In the genomic region with DNA sequence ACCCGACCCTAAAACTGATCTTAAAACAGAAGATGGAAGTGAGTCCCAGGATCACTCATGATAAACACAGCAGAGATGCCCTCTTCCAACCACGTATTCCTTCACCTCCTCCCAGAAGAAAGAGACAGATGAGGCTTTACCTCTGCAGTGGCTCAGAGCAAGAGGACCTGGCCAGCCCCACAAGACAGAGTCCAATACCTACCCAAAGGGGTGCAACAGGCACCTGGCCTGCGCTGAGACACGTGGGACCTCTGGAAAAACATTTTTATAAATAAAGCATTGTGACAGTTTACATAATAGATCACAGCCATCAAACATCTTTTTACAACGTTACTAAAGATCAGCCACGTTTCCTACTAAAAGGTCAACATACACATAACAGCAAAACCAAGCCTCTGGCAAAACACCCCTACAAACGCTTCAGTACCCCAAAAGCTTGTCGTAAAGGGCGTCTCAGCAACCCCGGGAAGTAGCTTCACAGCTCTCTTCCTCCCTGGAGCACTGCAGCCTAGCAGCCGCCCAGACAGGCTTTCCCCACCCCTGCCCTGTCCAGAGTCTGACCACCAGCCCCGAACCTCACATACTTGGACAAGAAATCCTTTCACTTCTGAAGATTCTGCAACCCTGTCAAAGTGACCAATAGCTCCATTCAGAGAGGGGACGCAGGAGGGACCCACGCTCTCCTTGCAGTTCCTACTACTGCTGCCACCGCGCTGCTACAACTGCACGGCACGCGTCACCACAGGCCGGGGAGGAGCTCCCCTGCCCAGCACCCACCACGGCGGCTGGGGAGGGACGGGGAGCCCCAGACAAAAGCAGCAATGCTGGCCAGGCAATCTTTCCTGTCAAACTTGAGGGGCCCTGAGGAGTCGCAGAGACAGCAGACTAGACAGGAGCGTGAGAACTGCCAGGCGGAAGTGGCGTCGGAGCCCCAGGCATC, we compare ENCODE assay signal across 12 cellular contexts. TPM values are rescaled to one million over a fixed set of nuclear protein-coding genes. Genes with fewer than 3 reads are reported as not detected.
DNase-seq lines count a peak whose midpoint lies in the region; FAIRE-seq and TF ChIP-seq lines count a peak whose summit lies in the region.
"Had no signal": no experiment of that assay in that cellular context is flagged by ENCODE, and none has a peak within 500 bp of the region (broad histone marks: within the 10 kb centered on the region; RNA-seq: fewer than 3 reads in every experiment).

No MANE protein-coding gene starts in this region.

- H3K27ac Mint-ChIP-seq in astrocyte (ENCODE audit: unreplicated experiment) = no peak overlapping the region

- H3K9ac ChIP-seq in astrocyte (ENCODE audit: low read length) (peak overlapping the region; percentile 38), muscle layer of colon (ENCODE audit: low read length) (no peak overlapping the region)

- peaks cover 19% of the 10 kb centered on the region for H3K4me1 ChIP-seq in A673 (ENCODE audit: insufficient read depth, low read length, poor library complexity, severe bottlenecking)
- H3K4me1 ChIP-seq in HAP-1 = peaks cover 9% of the 10 kb centered on the region
- peaks cover 23% of the 10 kb centered on the region for H3K4me1 ChIP-seq in astrocyte (ENCODE audit: insufficient read depth, low read length)
- peaks cover 22% of the 10 kb centered on the region for H3K4me1 ChIP-seq in muscle layer of colon (ENCODE audit: insufficient read depth, low read length)

- H3K4me2 ChIP-seq in astrocyte (ENCODE audit: low read length) = peak overlapping the region; percentile 88

- H3K4me3 ChIP-seq in A673 (ENCODE audit: low read depth, low read length, poor library complexity, severe bottlenecking) (peak overlapping the region; percentile 34), HAP-1 (peak overlapping the region; percentile 41), astrocyte (ENCODE audit: insufficient read depth, low read depth, low read length) (peak overlapping the region; percentile 42), muscle layer of colon (ENCODE audit: low read depth in 1 of 2, low read length in 2 of 2) (peak overlapping the region; percentile 6 to 53)

- in situ Hi-C loops in HAP-1 (cut with MboI; ENCODE audit: low sequenced_read_pairs) = loop anchor here (5.0 kb wide), 1 partner anchor 59 kb away; a partner anchor contains a TSS

- H3K9me3 Mint-ChIP-seq in astrocyte (ENCODE audit: unreplicated experiment) = no peaks in the 10 kb centered on the region

- TF ChIP-seq CTCF in A673 (conservative IDR thresholded peaks at IDR 0.05; ENCODE audit: low read depth, low read length) (no peak), astrocyte (IDR thresholded peaks at IDR 0.05; ENCODE audit: insufficient read depth, low read depth, low read length) (no peak)

- H2AFZ ChIP-seq in astrocyte (ENCODE audit: low read depth, low read length) = peak overlapping the region; percentile 30

- CTCF ChIA-PET in A673 (lab: Charles Lee) = no interaction called here

- POLR2A ChIA-PET in A673 (lab: Charles Lee; ENCODE audit: low non-redundant PET) = no interaction called here

- H3K27me3 Mint-ChIP-seq in astrocyte (ENCODE audit: low read depth, unreplicated experiment) = no peaks in the 10 kb centered on the region

- DNase-seq in A673 (ENCODE audit: low spot score) = no peak
- no peak for DNase-seq in HAP-1 (ENCODE audit: low spot score in 2 of 2)
- DNase-seq in astrocyte (ENCODE audit: low read depth) = no peak
- no peak for DNase-seq in NCI-H774 (lab: John Stamatoyannopoulos, UW)
- no peak for DNase-seq in T1000 (lab: John Stamatoyannopoulos, UW)
- DNase-seq in stimulated activated naive CD4-positive, alpha-beta T cell (lab: John Stamatoyannopoulos, UW) = no peak
- no peak for DNase-seq in OCI-M1 (lab: John Stamatoyannopoulos, UW)
- DNase-seq: KG1; stimulated activated CD4-positive, alpha-beta T cell treated with anti-CD3 and anti-CD28 coated beads, Interleukin-4, amount 100 ng/mL, for 4 hours had no signal

- H3K4me1 Mint-ChIP-seq in astrocyte (ENCODE audit: low read depth, unreplicated experiment) = peaks cover 15% of the 10 kb centered on the region

- peaks cover 7% of the 10 kb centered on the region for H3K36me3 ChIP-seq in A673 (ENCODE audit: insufficient read depth, low read length, poor library complexity, severe bottlenecking)
- H3K36me3 ChIP-seq in HAP-1 (replicated peaks) = peaks cover 20% of the 10 kb centered on the region
- no peaks in the 10 kb centered on the region for H3K36me3 ChIP-seq in astrocyte (ENCODE audit: insufficient read depth, low read length)
- no peaks in the 10 kb centered on the region for H3K36me3 ChIP-seq in muscle layer of colon (ENCODE audit: insufficient read depth, low read length)

- H3K4me3 Mint-ChIP-seq in astrocyte (ENCODE audit: unreplicated experiment) = peak overlapping the region; percentile 83

- H4K20me1 ChIP-seq in astrocyte (ENCODE audit: insufficient read depth, low read length) = peaks cover 57% of the 10 kb centered on the region

- intact Hi-C loops in A673 (cut with micrococcal nuclease; ENCODE audit: unreplicated experiment) = no loop called here

- TSS peak; percentile 71 for BruUV-seq in A673 (replicated peaks; lab: Mats Ljungman, UMichigan)

- no peaks in the 10 kb centered on the region for H3K27me3 ChIP-seq in A673 (replicated peaks; ENCODE audit: insufficient read depth, low read depth, low read length, poor library complexity)
- H3K27me3 ChIP-seq in HAP-1 (ENCODE audit: low read depth) = no peaks in the 10 kb centered on the region
- H3K27me3 ChIP-seq in astrocyte (ENCODE audit: insufficient read depth, low read length) = no peaks in the 10 kb centered on the region
- no peaks in the 10 kb centered on the region for H3K27me3 ChIP-seq in muscle layer of colon (ENCODE audit: control insufficient read depth in 1 of 2, insufficient read depth in 2 of 2, low read length in 2 of 2)

- no peaks in the 10 kb centered on the region for H3K9me3 ChIP-seq in A673 (ENCODE audit: low read depth, low read length, poor library complexity, severe bottlenecking)
- H3K9me3 ChIP-seq in HAP-1 = no peaks in the 10 kb centered on the region
- no peaks in the 10 kb centered on the region for H3K9me3 ChIP-seq in astrocyte (ENCODE audit: insufficient read depth, low read depth, low read length)
- H3K9me3 ChIP-seq in muscle layer of colon (ENCODE audit: low read length) = no peaks in the 10 kb centered on the region

- no peaks in the 10 kb centered on the region for H3K36me3 Mint-ChIP-seq in astrocyte (ENCODE audit: low read depth, unreplicated experiment)

- peaks cover 56% of the 10 kb centered on the region for H3K79me2 ChIP-seq in astrocyte (ENCODE audit: insufficient read depth, low read length)

- no peak overlapping the region for H3K27ac ChIP-seq in A673 (ENCODE audit: low read depth, low read length, poor library complexity, severe bottlenecking)
- no peak overlapping the region for H3K27ac ChIP-seq in astrocyte (ENCODE audit: low read depth, low read length)
- H3K27ac ChIP-seq in muscle layer of colon (ENCODE audit: low read depth, low read length) = no peak overlapping the region

- FAIRE-seq in astrocyte (lab: Jason Lieb, UNC) = no peak
- FAIRE-seq: bronchial epithelial cell, islet of Langerhans had no signal

RNA-seq across cellular contexts. Expression of a gene that starts 2.8 kb away (rescaled TPM):
- total RNA-seq in A673 (2021) = 32.7 and 37.0 TPM in 2 replicates
- 11.8 and 12.6 TPM in 2 replicates for total RNA-seq in astrocyte

RNA-seq across cellular contexts. Expression of a gene that starts 59.3 kb away (rescaled TPM):
- 72.5 and 80.2 TPM in 2 replicates for total RNA-seq in A673 (2021)
- 24.9 and 27.1 TPM in 2 replicates for total RNA-seq in astrocyte
